1 cellular context compared by ENCODE assay signal in the genomic region with DNA sequence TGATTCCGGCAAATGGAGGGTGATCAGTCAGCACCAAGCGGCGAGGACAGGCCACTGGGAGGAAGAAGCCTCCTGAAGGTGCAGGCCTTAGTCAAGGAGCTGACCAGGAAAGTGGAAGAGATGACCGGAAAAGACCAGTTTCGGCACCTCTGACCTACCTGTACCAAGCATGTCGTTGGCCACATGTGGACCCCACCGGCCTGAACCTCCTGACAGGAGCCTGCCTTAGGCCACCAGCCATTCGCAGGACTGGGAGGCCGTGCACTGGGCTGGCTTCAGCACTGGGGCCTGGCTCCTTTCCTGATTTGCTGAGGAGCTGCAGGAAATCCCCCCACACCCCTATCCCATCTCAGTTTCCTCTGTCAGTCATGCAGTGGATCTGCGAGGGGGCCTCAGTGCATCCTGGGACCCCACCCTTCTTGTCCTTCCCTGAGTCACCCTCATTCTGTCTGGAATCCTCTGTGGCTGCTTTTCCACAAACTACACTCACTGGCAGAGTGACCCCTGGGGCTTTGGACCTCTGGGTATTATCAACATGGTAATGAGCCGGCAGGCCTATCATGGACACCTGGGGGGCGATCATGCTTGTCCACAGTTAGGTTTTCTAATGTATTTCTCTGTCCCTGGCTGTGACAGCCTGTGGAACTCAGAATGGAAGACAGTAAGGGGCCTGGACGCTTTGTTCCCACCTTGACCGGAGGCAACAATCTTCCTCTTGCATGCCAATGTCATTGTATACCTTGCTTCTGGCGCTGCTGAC.
TF ChIP-seq lines count a peak whose summit lies in the region.

No MANE protein-coding gene starts in this region.

TF ChIP-seq in GM23338, 12 proteins besides CTCF, POLR2A, EP300 and RAD21 (continued from another document):
- TF ChIP-seq, protein P1, sequence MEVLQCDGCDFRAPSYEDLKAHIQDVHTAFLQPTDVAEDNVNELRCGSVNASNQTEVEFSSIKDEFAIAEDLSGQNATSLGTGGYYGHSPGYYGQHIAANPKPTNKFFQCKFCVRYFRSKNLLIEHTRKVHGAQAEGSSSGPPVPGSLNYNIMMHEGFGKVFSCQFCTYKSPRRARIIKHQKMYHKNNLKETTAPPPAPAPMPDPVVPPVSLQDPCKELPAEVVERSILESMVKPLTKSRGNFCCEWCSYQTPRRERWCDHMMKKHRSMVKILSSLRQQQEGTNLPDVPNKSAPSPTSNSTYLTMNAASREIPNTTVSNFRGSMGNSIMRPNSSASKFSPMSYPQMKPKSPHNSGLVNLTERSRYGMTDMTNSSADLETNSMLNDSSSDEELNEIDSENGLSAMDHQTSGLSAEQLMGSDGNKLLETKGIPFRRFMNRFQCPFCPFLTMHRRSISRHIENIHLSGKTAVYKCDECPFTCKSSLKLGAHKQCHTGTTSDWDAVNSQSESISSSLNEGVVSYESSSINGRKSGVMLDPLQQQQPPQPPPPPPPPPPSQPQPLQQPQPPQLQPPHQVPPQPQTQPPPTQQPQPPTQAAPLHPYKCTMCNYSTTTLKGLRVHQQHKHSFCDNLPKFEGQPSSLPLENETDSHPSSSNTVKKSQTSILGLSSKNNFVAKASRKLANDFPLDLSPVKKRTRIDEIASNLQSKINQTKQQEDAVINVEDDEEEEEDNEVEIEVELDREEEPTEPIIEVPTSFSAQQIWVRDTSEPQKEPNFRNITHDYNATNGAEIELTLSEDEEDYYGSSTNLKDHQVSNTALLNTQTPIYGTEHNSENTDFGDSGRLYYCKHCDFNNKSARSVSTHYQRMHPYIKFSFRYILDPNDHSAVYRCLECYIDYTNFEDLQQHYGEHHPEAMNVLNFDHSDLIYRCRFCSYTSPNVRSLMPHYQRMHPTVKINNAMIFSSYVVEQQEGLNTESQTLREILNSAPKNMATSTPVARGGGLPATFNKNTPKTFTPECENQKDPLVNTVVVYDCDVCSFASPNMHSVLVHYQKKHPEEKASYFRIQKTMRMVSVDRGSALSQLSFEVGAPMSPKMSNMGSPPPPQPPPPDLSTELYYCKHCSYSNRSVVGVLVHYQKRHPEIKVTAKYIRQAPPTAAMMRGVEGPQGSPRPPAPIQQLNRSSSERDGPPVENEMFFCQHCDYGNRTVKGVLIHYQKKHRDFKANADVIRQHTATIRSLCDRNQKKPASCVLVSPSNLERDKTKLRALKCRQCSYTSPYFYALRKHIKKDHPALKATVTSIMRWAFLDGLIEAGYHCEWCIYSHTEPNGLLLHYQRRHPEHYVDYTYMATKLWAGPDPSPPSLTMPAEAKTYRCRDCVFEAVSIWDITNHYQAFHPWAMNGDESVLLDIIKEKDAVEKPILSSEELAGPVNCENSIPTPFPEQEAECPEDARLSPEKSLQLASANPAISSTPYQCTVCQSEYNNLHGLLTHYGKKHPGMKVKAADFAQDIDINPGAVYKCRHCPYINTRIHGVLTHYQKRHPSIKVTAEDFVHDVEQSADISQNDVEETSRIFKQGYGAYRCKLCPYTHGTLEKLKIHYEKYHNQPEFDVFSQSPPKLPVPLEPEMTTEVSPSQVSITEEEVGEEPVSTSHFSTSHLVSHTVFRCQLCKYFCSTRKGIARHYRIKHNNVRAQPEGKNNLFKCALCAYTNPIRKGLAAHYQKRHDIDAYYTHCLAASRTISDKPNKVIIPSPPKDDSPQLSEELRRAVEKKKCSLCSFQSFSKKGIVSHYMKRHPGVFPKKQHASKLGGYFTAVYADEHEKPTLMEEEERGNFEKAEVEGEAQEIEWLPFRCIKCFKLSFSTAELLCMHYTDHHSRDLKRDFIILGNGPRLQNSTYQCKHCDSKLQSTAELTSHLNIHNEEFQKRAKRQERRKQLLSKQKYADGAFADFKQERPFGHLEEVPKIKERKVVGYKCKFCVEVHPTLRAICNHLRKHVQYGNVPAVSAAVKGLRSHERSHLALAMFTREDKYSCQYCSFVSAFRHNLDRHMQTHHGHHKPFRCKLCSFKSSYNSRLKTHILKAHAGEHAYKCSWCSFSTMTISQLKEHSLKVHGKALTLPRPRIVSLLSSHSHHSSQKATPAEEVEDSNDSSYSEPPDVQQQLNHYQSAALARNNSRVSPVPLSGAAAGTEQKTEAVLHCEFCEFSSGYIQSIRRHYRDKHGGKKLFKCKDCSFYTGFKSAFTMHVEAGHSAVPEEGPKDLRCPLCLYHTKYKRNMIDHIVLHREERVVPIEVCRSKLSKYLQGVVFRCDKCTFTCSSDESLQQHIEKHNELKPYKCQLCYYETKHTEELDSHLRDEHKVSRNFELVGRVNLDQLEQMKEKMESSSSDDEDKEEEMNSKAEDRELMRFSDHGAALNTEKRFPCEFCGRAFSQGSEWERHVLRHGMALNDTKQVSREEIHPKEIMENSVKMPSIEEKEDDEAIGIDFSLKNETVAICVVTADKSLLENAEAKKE (CRISPR knock-in tag; IDR thresholded peaks at IDR 0.05), result no peak
